In the genomic region with DNA sequence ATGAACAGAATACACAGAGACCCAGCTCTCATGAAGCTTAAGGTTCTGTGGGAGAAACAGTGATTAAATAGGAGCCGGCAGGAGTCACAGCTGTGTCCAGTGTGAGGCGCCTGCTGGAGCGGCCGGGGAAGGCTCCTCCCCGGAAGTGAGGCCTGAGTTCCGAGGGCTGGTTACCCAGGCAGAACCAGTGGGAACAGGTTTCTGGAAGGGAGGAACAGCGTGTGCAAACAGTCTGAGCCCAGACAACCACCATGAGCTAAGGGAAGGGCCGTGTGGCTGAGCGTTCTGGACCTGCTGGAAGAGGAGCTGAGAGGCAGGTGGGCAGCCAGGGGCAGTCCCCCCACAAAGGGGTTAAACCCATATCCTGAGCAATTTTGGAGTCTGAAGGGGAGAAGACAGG, we compare ENCODE assay signal across 1 cellular context.
TF ChIP-seq lines count a peak whose summit lies in the region.

No MANE protein-coding gene starts in this region.

TF ChIP-seq in IMR-90, 13 proteins besides CTCF, POLR2A, EP300 and RAD21:
- TF ChIP-seq MXI1 (IDR thresholded peaks at IDR 0.05; ENCODE audit: borderline replicate concordance, low read depth, low read length) (no peak), BHLHE40 (IDR thresholded peaks at IDR 0.05; ENCODE audit: low read depth, low read length) (no peak)
